ENCODE assay signal across 1 cellular context in the genomic region with DNA sequence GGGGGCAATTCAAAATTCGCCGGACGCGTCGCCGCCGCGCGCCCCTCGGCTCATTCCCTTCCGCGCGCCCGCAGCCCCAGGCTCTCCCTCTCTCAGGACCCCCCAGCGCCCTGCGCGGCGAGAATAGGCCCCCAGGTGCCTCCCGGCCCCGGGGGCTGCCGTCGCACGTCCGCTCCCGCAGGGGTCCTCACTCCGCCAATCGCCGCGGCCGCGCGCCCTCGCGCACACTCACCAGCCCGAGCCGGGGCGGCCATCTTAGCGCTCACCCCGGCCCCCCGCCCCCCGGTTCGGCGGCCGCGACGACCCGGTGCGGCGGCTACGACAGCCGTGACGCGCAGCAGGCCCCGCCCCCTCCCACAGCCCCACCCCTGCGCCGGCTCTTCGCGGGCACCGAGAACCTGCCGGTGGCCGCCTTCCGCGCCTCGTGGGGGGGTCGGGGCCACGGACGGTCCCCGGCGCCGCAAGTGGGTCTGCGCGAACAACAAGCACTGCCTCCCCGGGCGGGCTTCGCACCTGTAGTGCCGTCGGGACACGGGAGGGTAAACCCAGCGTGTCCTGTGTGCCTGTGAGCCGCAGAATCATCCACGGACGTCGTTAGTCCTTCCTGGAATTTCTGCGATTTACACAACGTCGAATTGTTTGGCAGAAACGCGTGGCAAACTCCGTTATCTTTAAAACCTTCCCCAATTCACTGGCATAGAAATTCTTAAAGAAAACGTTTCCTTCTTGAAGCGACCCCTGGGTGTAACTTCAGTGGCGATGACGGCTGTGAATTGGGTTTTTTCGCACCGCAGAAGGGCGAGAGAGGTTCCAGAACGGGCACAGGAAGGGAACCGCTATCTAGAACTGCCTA.
TF ChIP-seq lines count a peak whose summit lies in the region.

No MANE protein-coding gene starts in this region.

TF ChIP-seq in K562, 482 proteins besides CTCF, POLR2A, EP300 and RAD21 (continued from another document):
- TF ChIP-seq, protein P1, sequence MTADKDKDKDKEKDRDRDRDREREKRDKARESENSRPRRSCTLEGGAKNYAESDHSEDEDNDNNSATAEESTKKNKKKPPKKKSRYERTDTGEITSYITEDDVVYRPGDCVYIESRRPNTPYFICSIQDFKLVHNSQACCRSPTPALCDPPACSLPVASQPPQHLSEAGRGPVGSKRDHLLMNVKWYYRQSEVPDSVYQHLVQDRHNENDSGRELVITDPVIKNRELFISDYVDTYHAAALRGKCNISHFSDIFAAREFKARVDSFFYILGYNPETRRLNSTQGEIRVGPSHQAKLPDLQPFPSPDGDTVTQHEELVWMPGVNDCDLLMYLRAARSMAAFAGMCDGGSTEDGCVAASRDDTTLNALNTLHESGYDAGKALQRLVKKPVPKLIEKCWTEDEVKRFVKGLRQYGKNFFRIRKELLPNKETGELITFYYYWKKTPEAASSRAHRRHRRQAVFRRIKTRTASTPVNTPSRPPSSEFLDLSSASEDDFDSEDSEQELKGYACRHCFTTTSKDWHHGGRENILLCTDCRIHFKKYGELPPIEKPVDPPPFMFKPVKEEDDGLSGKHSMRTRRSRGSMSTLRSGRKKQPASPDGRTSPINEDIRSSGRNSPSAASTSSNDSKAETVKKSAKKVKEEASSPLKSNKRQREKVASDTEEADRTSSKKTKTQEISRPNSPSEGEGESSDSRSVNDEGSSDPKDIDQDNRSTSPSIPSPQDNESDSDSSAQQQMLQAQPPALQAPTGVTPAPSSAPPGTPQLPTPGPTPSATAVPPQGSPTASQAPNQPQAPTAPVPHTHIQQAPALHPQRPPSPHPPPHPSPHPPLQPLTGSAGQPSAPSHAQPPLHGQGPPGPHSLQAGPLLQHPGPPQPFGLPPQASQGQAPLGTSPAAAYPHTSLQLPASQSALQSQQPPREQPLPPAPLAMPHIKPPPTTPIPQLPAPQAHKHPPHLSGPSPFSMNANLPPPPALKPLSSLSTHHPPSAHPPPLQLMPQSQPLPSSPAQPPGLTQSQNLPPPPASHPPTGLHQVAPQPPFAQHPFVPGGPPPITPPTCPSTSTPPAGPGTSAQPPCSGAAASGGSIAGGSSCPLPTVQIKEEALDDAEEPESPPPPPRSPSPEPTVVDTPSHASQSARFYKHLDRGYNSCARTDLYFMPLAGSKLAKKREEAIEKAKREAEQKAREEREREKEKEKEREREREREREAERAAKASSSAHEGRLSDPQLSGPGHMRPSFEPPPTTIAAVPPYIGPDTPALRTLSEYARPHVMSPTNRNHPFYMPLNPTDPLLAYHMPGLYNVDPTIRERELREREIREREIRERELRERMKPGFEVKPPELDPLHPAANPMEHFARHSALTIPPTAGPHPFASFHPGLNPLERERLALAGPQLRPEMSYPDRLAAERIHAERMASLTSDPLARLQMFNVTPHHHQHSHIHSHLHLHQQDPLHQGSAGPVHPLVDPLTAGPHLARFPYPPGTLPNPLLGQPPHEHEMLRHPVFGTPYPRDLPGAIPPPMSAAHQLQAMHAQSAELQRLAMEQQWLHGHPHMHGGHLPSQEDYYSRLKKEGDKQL (CRISPR knock-in tag; IDR thresholded peaks at IDR 0.05; ENCODE audit: borderline replicate concordance): no peak
- TF ChIP-seq ZNF217 (CRISPR knock-in tag; IDR thresholded peaks at IDR 0.05) (no peak), RBM25 (IDR thresholded peaks at IDR 0.05; ENCODE audit: low read depth, low read length, severe bottlenecking) (peak; percentile 8), PHB (CRISPR knock-in tag; IDR thresholded peaks at IDR 0.05) (no peak), ZNF583 (CRISPR knock-in tag; IDR thresholded peaks at IDR 0.05) (no peak), NFE2L1 (tag; IDR thresholded peaks at IDR 0.05; ENCODE audit: borderline replicate concordance, low read depth) (no peak), MYBL2 (IDR thresholded peaks at IDR 0.05; ENCODE audit: low read depth) (no peak), MYBL2 (CRISPR knock-in tag; IDR thresholded peaks at IDR 0.05; ENCODE audit: borderline replicate concordance) (no peak), HNRNPH1 (optimal IDR thresholded peaks at IDR 0.05; ENCODE audit: low read depth, low read length) (no peak), MEF2A (IDR thresholded peaks at IDR 0.05; ENCODE audit: control insufficient read depth, low read depth, low read length) (no peak), RHOXF2B (CRISPR knock-in tag; conservative IDR thresholded peaks at IDR 0.05) (no peak), TAF1 (IDR thresholded peaks at IDR 0.05; ENCODE audit: control insufficient read depth, extremely low read depth, insufficient read depth, low read length, severe bottlenecking) (peak; percentile 51), ZNF561 (CRISPR knock-in tag; conservative IDR thresholded peaks at IDR 0.05) (no peak), HNRNPUL1 (IDR thresholded peaks at IDR 0.05; ENCODE audit: low read length) (no peak), HLTF (IDR thresholded peaks at IDR 0.05) (no peak), ZNF76 (CRISPR knock-in tag; IDR thresholded peaks at IDR 0.05; ENCODE audit: borderline replicate concordance) (no peak), ARID2 (IDR thresholded peaks at IDR 0.05) (no peak), PML (IDR thresholded peaks at IDR 0.05; ENCODE audit: low read length) (no peak), ETS2 (tag; IDR thresholded peaks at IDR 0.05; ENCODE audit: borderline replicate concordance, poor library complexity, severe bottlenecking) (no peak), NBN (IDR thresholded peaks at IDR 0.05; ENCODE audit: low read depth) (no peak), ZBED1 (IDR thresholded peaks at IDR 0.05) (no peak), NEUROD1 (IDR thresholded peaks at IDR 0.05; ENCODE audit: borderline replicate concordance, low read depth, low read length, partially characterized antibody) (no peak), MCM5 (IDR thresholded peaks at IDR 0.05; ENCODE audit: low read depth) (no peak), ZNF140 (CRISPR knock-in tag; IDR thresholded peaks at IDR 0.05) (no peak), ZNF175 (CRISPR knock-in tag; IDR thresholded peaks at IDR 0.05; ENCODE audit: low read depth) (no peak), ZSCAN32 (CRISPR knock-in tag; IDR thresholded peaks at IDR 0.05) (no peak), C11orf30 (IDR thresholded peaks at IDR 0.05; ENCODE audit: low read depth) (no peak), SNIP1 (IDR thresholded peaks at IDR 0.05; ENCODE audit: low read depth) (no peak), CSDE1 (IDR thresholded peaks at IDR 0.05) (no peak), LEF1 (IDR thresholded peaks at IDR 0.05) (no peak), MYC (IDR thresholded peaks at IDR 0.05; ENCODE audit: low read depth, low read length) (no peak), MYC (CRISPR knock-in tag; IDR thresholded peaks at IDR 0.05; ENCODE audit: borderline replicate concordance, low read depth) (no peak), POLR3A (IDR thresholded peaks at IDR 0.05; ENCODE audit: borderline replicate concordance, extremely low read depth, insufficient read depth, insufficient read length) (no peak), MIER1 (IDR thresholded peaks at IDR 0.05; ENCODE audit: low read depth) (no peak), LCOR (CRISPR knock-in tag; IDR thresholded peaks at IDR 0.05) (no peak), ARNT (IDR thresholded peaks at IDR 0.05) (no peak)
- TF ChIP-seq, protein P2, sequence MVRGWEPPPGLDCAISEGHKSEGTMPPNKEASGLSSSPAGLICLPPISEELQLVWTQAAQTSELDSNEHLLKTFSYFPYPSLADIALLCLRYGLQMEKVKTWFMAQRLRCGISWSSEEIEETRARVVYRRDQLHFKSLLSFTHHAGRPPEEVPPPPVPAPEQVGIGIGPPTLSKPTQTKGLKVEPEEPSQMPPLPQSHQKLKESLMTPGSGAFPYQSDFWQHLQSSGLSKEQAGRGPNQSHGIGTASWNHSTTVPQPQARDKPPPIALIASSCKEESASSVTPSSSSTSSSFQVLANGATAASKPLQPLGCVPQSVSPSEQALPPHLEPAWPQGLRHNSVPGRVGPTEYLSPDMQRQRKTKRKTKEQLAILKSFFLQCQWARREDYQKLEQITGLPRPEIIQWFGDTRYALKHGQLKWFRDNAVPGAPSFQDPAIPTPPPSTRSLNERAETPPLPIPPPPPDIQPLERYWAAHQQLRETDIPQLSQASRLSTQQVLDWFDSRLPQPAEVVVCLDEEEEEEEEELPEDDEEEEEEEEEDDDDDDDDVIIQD (CRISPR knock-in tag; IDR thresholded peaks at IDR 0.05): no peak
- TF ChIP-seq, protein P3, sequence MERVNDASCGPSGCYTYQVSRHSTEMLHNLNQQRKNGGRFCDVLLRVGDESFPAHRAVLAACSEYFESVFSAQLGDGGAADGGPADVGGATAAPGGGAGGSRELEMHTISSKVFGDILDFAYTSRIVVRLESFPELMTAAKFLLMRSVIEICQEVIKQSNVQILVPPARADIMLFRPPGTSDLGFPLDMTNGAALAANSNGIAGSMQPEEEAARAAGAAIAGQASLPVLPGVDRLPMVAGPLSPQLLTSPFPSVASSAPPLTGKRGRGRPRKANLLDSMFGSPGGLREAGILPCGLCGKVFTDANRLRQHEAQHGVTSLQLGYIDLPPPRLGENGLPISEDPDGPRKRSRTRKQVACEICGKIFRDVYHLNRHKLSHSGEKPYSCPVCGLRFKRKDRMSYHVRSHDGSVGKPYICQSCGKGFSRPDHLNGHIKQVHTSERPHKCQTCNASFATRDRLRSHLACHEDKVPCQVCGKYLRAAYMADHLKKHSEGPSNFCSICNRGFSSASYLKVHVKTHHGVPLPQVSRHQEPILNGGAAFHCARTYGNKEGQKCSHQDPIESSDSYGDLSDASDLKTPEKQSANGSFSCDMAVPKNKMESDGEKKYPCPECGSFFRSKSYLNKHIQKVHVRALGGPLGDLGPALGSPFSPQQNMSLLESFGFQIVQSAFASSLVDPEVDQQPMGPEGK (CRISPR knock-in tag; IDR thresholded peaks at IDR 0.05; ENCODE audit: borderline replicate concordance): no peak
- TF ChIP-seq, protein P4, sequence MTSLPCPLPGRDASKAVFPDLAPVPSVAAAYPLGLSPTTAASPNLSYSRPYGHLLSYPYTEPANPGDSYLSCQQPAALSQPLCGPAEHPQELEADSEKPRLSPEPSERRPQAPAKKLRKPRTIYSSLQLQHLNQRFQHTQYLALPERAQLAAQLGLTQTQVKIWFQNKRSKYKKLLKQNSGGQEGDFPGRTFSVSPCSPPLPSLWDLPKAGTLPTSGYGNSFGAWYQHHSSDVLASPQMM (CRISPR knock-in tag; IDR thresholded peaks at IDR 0.05): no peak
- TF ChIP-seq, protein P5, sequence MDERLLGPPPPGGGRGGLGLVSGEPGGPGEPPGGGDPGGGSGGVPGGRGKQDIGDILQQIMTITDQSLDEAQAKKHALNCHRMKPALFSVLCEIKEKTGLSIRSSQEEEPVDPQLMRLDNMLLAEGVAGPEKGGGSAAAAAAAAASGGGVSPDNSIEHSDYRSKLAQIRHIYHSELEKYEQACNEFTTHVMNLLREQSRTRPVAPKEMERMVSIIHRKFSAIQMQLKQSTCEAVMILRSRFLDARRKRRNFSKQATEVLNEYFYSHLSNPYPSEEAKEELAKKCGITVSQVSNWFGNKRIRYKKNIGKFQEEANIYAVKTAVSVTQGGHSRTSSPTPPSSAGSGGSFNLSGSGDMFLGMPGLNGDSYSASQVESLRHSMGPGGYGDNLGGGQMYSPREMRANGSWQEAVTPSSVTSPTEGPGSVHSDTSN (CRISPR knock-in tag; IDR thresholded peaks at IDR 0.05; ENCODE audit: low read depth): no peak
- TF ChIP-seq, protein P5 (tag; conservative IDR thresholded peaks at IDR 0.05; ENCODE audit: low read depth): no peak
